19 cellular contexts compared by ENCODE assay signal in the genomic region with DNA sequence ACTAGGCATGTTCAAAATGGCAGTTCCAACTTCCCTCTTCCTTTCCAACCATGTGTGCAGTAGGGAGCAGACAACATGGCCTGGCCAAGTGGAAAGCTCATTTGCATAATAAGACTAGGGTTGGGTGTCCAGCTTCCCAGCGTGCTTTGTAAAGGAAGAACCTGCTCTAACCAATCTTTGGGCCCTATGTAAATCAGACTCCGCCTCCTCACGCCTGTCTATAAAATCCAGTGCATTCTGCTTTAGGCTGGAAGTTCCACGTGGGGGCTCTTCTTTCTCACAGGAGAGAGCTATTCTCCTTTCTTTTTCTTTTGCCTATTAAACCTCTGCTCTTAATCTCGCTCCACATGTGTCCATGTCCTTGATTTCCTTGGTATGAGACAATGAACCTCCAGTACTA.
A peak's percentile ranks its signal among the peaks of the same experiment; 100 is the strongest.
DNase-seq lines count a peak whose midpoint lies in the region; ATAC-seq and TF ChIP-seq lines count a peak whose summit lies in the region.
"Had no signal": no experiment of that assay in that cellular context is flagged by ENCODE, and none has a peak within 500 bp of the region (broad histone marks: within the 10 kb centered on the region; RNA-seq: fewer than 3 reads in every experiment).

No MANE protein-coding gene starts in this region.

- ATAC-seq in SK-N-SH treated with all-trans-retinoic acid at 6 μM for 48 hours = peak; percentile 62
- ATAC-seq in naive thymus-derived CD8-positive, alpha-beta T cell = no peak
- ATAC-seq: activated T-cell treated with anti-CD3 and anti-CD28 coated beads, Interleukin-2, amount 50 U/mL, for 4 hours; HepG2 had no signal

- peaks cover 0 to 3% (median 1%) of the 10 kb centered on the region in 5 donors for H3K27me3 Mint-ChIP-seq in naive thymus-derived CD8-positive, alpha-beta T cell
- H3K27me3 Mint-ChIP-seq: activated CD4-positive, alpha-beta memory T cell treated with anti-CD3 and anti-CD28 coated beads for 36 hours; activated naive CD8-positive, alpha-beta T cell treated with anti-CD3 and anti-CD28 coated beads for 36 hours; dendritic cell treated with granulocyte-macrophage colony-stimulating factor and Interleukin-4, amounts not matched to agents 40 ng/mL and 50 ng/mL, for 4 days had no signal

- H3K36me3 Mint-ChIP-seq in naive thymus-derived CD8-positive, alpha-beta T cell = no peaks in the 10 kb centered on the region
- H3K36me3 Mint-ChIP-seq: activated CD4-positive, alpha-beta memory T cell treated with anti-CD3 and anti-CD28 coated beads for 36 hours had no signal

- no peak overlapping the region for H3K27ac Mint-ChIP-seq in naive thymus-derived CD8-positive, alpha-beta T cell
- H3K27ac Mint-ChIP-seq: activated CD4-positive, alpha-beta memory T cell treated with anti-CD3 and anti-CD28 coated beads for 36 hours; activated naive CD8-positive, alpha-beta T cell treated with anti-CD3 and anti-CD28 coated beads for 36 hours; dendritic cell treated with granulocyte-macrophage colony-stimulating factor and Interleukin-4, amounts not matched to agents 40 ng/mL and 50 ng/mL, for 4 days had no signal

- no peaks in the 10 kb centered on the region for H3K9me3 ChIP-seq in SK-N-SH
- H3K9me3 ChIP-seq in SJCRH30 (replicated peaks) = no peaks in the 10 kb centered on the region
- no peaks in the 10 kb centered on the region for H3K9me3 ChIP-seq in testis
- H3K9me3 ChIP-seq in adrenal gland (replicated peaks in 1 of 3) = no peaks in the 10 kb centered on the region
- H3K9me3 ChIP-seq: thyroid gland had no signal

- H3K4me3 ChIP-seq in SK-N-SH (ENCODE audit: low read depth in 2 of 2, low read length in 1 of 2) (no peak overlapping the region), SJCRH30 (no peak overlapping the region), testis (no peak overlapping the region), adrenal gland (no peak overlapping the region)
- H3K4me3 ChIP-seq: skin epidermis, thyroid gland had no signal

- no peaks in the 10 kb centered on the region for H3K79me2 ChIP-seq in SK-N-SH (ENCODE audit: insufficient read depth)

- H4K20me1 ChIP-seq in SK-N-SH (ENCODE audit: insufficient read depth) = no peaks in the 10 kb centered on the region

- in situ Hi-C loops in GM13977 (cut with MboI; ENCODE audit: low pct_unique_long_range_greater_than_20kb, low sequenced_read_pairs, unreplicated experiment) = no loop called here

- H3K9me2 ChIP-seq in SK-N-SH = no peaks in the 10 kb centered on the region

- CTCF ChIA-PET in SK-N-SH (lab: Yijun Ruan, JAX) = interaction anchor here (1.4 kb wide), 1 partner anchor 95 kb away, joined by 3 read pairs; no protein-coding TSS in a partner anchor

- DNase-seq in SK-N-SH = no peak
- DNase-seq in M059J (ENCODE audit: low read depth) = peak; percentile 25
- peak; percentile 76 to 85 for DNase-seq in SJCRH30
- DNase-seq in testis = peak; percentile 51
- no peak for DNase-seq in GM13977 (ENCODE audit: low spot score)
- no peak for DNase-seq in adrenal gland
- DNase-seq in naive thymus-derived CD8-positive, alpha-beta T cell = no peak
- DNase-seq: activated CD4-positive, alpha-beta memory T cell treated with anti-CD3 and anti-CD28 coated beads for 36 hours; activated naive CD8-positive, alpha-beta T cell treated with anti-CD3 and anti-CD28 coated beads for 36 hours; activated T-cell treated with anti-CD3 and anti-CD28 coated beads, Interleukin-2, amount 50 U/mL, for 4 hours; DMS153; NCI-H1694 treated with DMSO at 0.1 percent for 48 hours; posterior cingulate gyrus; SIG-M5; thyroid gland had no signal

- H3K27ac ChIP-seq in SK-N-SH (ENCODE audit: low read depth in 2 of 2, low read length in 1 of 2) (no peak overlapping the region), SJCRH30 (no peak overlapping the region), testis (no peak overlapping the region), adrenal gland (no peak overlapping the region)
- H3K27ac ChIP-seq: skin epidermis, thyroid gland had no signal

- H3F3A ChIP-seq in SK-N-SH (replicated peaks; ENCODE audit: insufficient read depth) = no peaks in the 10 kb centered on the region

- H3K36me3 ChIP-seq in SK-N-SH (replicated peaks in 1 of 2; ENCODE audit: control insufficient read depth in 1 of 2, insufficient read depth in 2 of 2, low read length in 1 of 2) = no peaks in the 10 kb centered on the region
- H3K36me3 ChIP-seq in SJCRH30 = no peaks in the 10 kb centered on the region
- no peaks in the 10 kb centered on the region for H3K36me3 ChIP-seq in testis (ENCODE audit: low read depth, missing control alignments)
- no peaks in the 10 kb centered on the region for H3K36me3 ChIP-seq in adrenal gland (replicated peaks in 1 of 2)
- H3K36me3 ChIP-seq: thyroid gland had no signal

- no peak for TF ChIP-seq POLR2A in testis (IDR thresholded peaks at IDR 0.05)
- no peak for TF ChIP-seq POLR2A in adrenal gland (IDR thresholded peaks at IDR 0.05)

- H3K4me2 ChIP-seq in SK-N-SH = no peak overlapping the region

- intact Hi-C loops in testis (cut with DNase I; ENCODE audit: low total_unique reads) = no loop called here
- intact Hi-C loops in adrenal gland (cut with DNase I) = no loop called here

- H3K27me3 ChIP-seq in SK-N-SH (ENCODE audit: insufficient read depth) (peaks cover 4% of the 10 kb centered on the region; the same call in 1 of the 2 replicates), SJCRH30 (no peaks in the 10 kb centered on the region), testis (no peaks in the 10 kb centered on the region), adrenal gland (no peaks in the 10 kb centered on the region)
- H3K27me3 ChIP-seq: thyroid gland had no signal

- H3K9me3 Mint-ChIP-seq in naive thymus-derived CD8-positive, alpha-beta T cell = peaks cover 0 to 4% (median 0%) of the 10 kb centered on the region in 9 donors
- H3K9me3 Mint-ChIP-seq: activated CD4-positive, alpha-beta memory T cell treated with anti-CD3 and anti-CD28 coated beads for 36 hours; activated T-cell treated with anti-CD3 and anti-CD28 coated beads, Interleukin-2, amount 50 U/mL, for 4 hours; dendritic cell treated with granulocyte-macrophage colony-stimulating factor and Interleukin-4, amounts not matched to agents 40 ng/mL and 50 ng/mL, for 4 days had no signal

- H3K9ac ChIP-seq in SK-N-SH = no peak overlapping the region

- H3K4me3 Mint-ChIP-seq in naive thymus-derived CD8-positive, alpha-beta T cell = no peak overlapping the region
- H3K4me3 Mint-ChIP-seq: activated CD4-positive, alpha-beta memory T cell treated with anti-CD3 and anti-CD28 coated beads for 36 hours; activated naive CD8-positive, alpha-beta T cell treated with anti-CD3 and anti-CD28 coated beads for 36 hours; activated T-cell treated with anti-CD3 and anti-CD28 coated beads, Interleukin-2, amount 50 U/mL, for 4 hours; dendritic cell treated with granulocyte-macrophage colony-stimulating factor and Interleukin-4, amounts not matched to agents 40 ng/mL and 50 ng/mL, for 4 days had no signal

- no peaks in the 10 kb centered on the region for H3K4me1 Mint-ChIP-seq in naive thymus-derived CD8-positive, alpha-beta T cell
- H3K4me1 Mint-ChIP-seq: activated naive CD8-positive, alpha-beta T cell treated with anti-CD3 and anti-CD28 coated beads for 36 hours had no signal

- TF ChIP-seq CTCF in SK-N-SH (IDR thresholded peaks at IDR 0.05) (no peak), testis (IDR thresholded peaks at IDR 0.05) (no peak), GM13977 (IDR thresholded peaks at IDR 0.05; ENCODE audit: extremely low read depth, insufficient read depth, missing control alignments) (no peak), adrenal gland (IDR thresholded peaks at IDR 0.05) (no peak)

- POLR2A ChIA-PET in SK-N-SH (lab: Yijun Ruan, JAX) = no interaction called here
- POLR2A ChIA-PET in naive thymus-derived CD8-positive, alpha-beta T cell (lab: Charles Lee) = no interaction called here

- no peak for TF ChIP-seq EP300 in SK-N-SH (IDR thresholded peaks at IDR 0.05; ENCODE audit: borderline replicate concordance in 1 of 2, low read depth in 1 of 2, low read length in 1 of 2)

- H2AFZ ChIP-seq in SK-N-SH (ENCODE audit: low read depth) = no peak overlapping the region

- H3K4me1 ChIP-seq in SK-N-SH (ENCODE audit: control insufficient read depth in 1 of 2, insufficient read depth in 2 of 2, low read depth in 1 of 2, low read length in 1 of 2) (no peaks in the 10 kb centered on the region), SJCRH30 (peaks cover 13% of the 10 kb centered on the region; the same call in 1 of the 2 replicates), testis (no peaks in the 10 kb centered on the region), adrenal gland (replicated peaks in 1 of 2) (no peaks in the 10 kb centered on the region)

- no peak for TF ChIP-seq RAD21 in SK-N-SH (IDR thresholded peaks at IDR 0.05; ENCODE audit: low read length)

- 15% methylated on average over 4 of the region's 5 CpGs for WGBS in SK-N-SH (ENCODE audit: low lambda C conversion rate)
- 44 to 65% methylated on average over 5 of the region's 5 CpGs for WGBS in testis, 2 donors
- 76 to 84% (median 79%) methylated on average over 5 of the region's 5 CpGs for WGBS in adrenal gland, 4 donors

TF ChIP-seq in SK-N-SH treated with all-trans-retinoic acid at 6 μM for 48 hours, 23 proteins besides CTCF, POLR2A, EP300 and RAD21 (continues in another document):
- TF ChIP-seq TOX (CRISPR knock-in tag; IDR thresholded peaks at IDR 0.05; ENCODE audit: borderline replicate concordance) (no peak), BACH2 (CRISPR knock-in tag; IDR thresholded peaks at IDR 0.05; ENCODE audit: borderline replicate concordance) (no peak), ZNF70 (CRISPR knock-in tag; IDR thresholded peaks at IDR 0.05) (no peak), CSDC2 (CRISPR knock-in tag; IDR thresholded peaks at IDR 0.05) (no peak)

TF ChIP-seq in SK-N-SH, 30 proteins besides CTCF, POLR2A, EP300 and RAD21:
- TF ChIP-seq RXRA (IDR thresholded peaks at IDR 0.05; ENCODE audit: borderline replicate concordance, low read depth) = no peak
- TF ChIP-seq EZH2phosphoT487 (IDR thresholded peaks at IDR 0.05; ENCODE audit: borderline replicate concordance, low read depth) = no peak
- no peak for TF ChIP-seq FOXM1 (IDR thresholded peaks at IDR 0.05; ENCODE audit: low read depth)

Comparison
In these comparisons a context has a peak if more than half of its experiments do, and no peak if none do; other contexts are left out.
1. DNase-seq: peak in M059J (single experiment), SJCRH30 (2 of 2) and testis (single experiment); none in SK-N-SH (single experiment), GM13977 (single experiment), adrenal gland (0 of 7) and naive thymus-derived CD8-positive, alpha-beta T cell (0 of 10).